ENCODE assay signal across 8 cellular contexts in genomic region chr3:154324919-154325318, GRCh38. TPM values are rescaled to one million over a fixed set of nuclear protein-coding genes. Genes with fewer than 3 reads are reported as not detected.
A peak's percentile ranks its signal among the peaks of the same experiment; 100 is the strongest.
DNase-seq lines count a peak whose midpoint lies in the region; ATAC-seq and TF ChIP-seq lines count a peak whose summit lies in the region.

No MANE protein-coding gene starts in this region.

- no peaks in the 10 kb centered on the region for H3K9me3 ChIP-seq in RWPE2 (ENCODE audit: severe bottlenecking)

- in situ Hi-C loops in GM13976 (cut with MboI; ENCODE audit: low sequenced_read_pairs, unreplicated experiment): loop anchor here (25.0 kb wide), 2 partner anchors 1012 to 1562 kb away; no protein-coding TSS in a partner anchor

- no peak for TF ChIP-seq CTCF in RWPE2 (IDR thresholded peaks at IDR 0.05; ENCODE audit: poor library complexity, severe bottlenecking)
- TF ChIP-seq CTCF in fibroblast of pulmonary artery (IDR thresholded peaks at IDR 0.05; ENCODE audit: low read length, missing control alignments): no peak
- no peak for TF ChIP-seq CTCF in GM13976 (IDR thresholded peaks at IDR 0.05; ENCODE audit: borderline replicate concordance, control extremely low read depth, extremely low read depth, insufficient read depth, missing control alignments)

- no peak overlapping the region for H3K27ac ChIP-seq in RWPE2 (ENCODE audit: poor library complexity, severe bottlenecking)

- ATAC-seq in RWPE2 (ENCODE audit: low read depth): no peak
- peak; percentile 23 for ATAC-seq in sciatic nerve
- ATAC-seq in GM18520 (IDR thresholded peaks at IDR 0.05; ENCODE audit: unreplicated experiment): no peak

- no peaks in the 10 kb centered on the region for H3K27me3 ChIP-seq in RWPE2 (ENCODE audit: insufficient read depth, poor library complexity, severe bottlenecking)

- H3K4me3 ChIP-seq in RWPE2 (ENCODE audit: severe bottlenecking) (peak overlapping the region; percentile 65), fibroblast of pulmonary artery (replicated peaks; ENCODE audit: low read depth, low read length) (peak overlapping the region; percentile 91)

- intact Hi-C loops in sciatic nerve (cut with DNase I): no loop called here

- DNase-seq in NCI-H1105 treated with DMSO at 0.1 percent for 48 hours (lab: John Stamatoyannopoulos, UW): peak; percentile 43
- no peak for DNase-seq in NCI-H1105 (lab: John Stamatoyannopoulos, UW)
- no peak for DNase-seq in RWPE2 (ENCODE audit: low spot score)
- DNase-seq in fibroblast of pulmonary artery (ENCODE audit: low read depth): no peak
- DNase-seq in sciatic nerve (ENCODE audit: low spot score): no peak
- no peak for DNase-seq in GM13976 (ENCODE audit: low spot score)
- DNase-seq in MV-4-11 (lab: John Stamatoyannopoulos, UW): no peak

- H3K36me3 ChIP-seq in RWPE2 (ENCODE audit: low read depth): peaks cover 20% of the 10 kb centered on the region

- H3K4me1 ChIP-seq in RWPE2 (ENCODE audit: insufficient read depth, poor library complexity, severe bottlenecking): peaks cover 9% of the 10 kb centered on the region

RNA-seq across cellular contexts. Expression of gene DHX36, which starts 0.6 kb away (rescaled TPM):
- 81.0 TPM for total RNA-seq in sciatic nerve
